Comparison of ENCODE assay signal across 18 cellular contexts in genomic region chr22:44621401-44622146, GRCh38.
"Had no signal": no experiment of that assay in that cellular context is flagged by ENCODE, and none has a peak within 500 bp of the region (broad histone marks: within the 10 kb centered on the region; RNA-seq: fewer than 3 reads in every experiment).

No MANE protein-coding gene starts in this region.

- H3K36me3 Mint-ChIP-seq: activated naive CD4-positive, alpha-beta T cell treated with anti-CD3 and anti-CD28 coated beads, Interleukin-2, amount 10 ng/mL, durations not matched to agents 7 days and 5 days; activated naive CD8-positive, alpha-beta T cell treated with anti-CD3 and anti-CD28 coated beads, Interleukin-2, amount 10 ng/mL, durations not matched to agents 7 days and 5 days; brain; naive thymus-derived CD8-positive, alpha-beta T cell; WTC11 had no signal

- H3K4me3 Mint-ChIP-seq: activated naive CD4-positive, alpha-beta T cell treated with anti-CD3 and anti-CD28 coated beads, Interleukin-2, amount 10 ng/mL, durations not matched to agents 7 days and 5 days; activated naive CD8-positive, alpha-beta T cell treated with anti-CD3 and anti-CD28 coated beads, Interleukin-2, amount 10 ng/mL, durations not matched to agents 7 days and 5 days; WTC11 had no signal

- H3K27ac ChIP-seq: ascending aorta, cardiac muscle cell, dorsolateral prefrontal cortex, left lung, lower lobe of right lung, sigmoid colon, testis, transverse colon had no signal

- H3K4me1 ChIP-seq: ascending aorta, testis had no signal

- H3K27ac Mint-ChIP-seq: activated naive CD8-positive, alpha-beta T cell treated with anti-CD3 and anti-CD28 coated beads, Interleukin-2, amount 10 ng/mL, durations not matched to agents 7 days and 5 days; WTC11 had no signal

- H3K9me3 Mint-ChIP-seq: activated naive CD4-positive, alpha-beta T cell treated with anti-CD3 and anti-CD28 coated beads, Interleukin-2, amount 10 ng/mL, durations not matched to agents 7 days and 5 days; activated naive CD8-positive, alpha-beta T cell treated with anti-CD3 and anti-CD28 coated beads, Interleukin-2, amount 10 ng/mL, durations not matched to agents 7 days and 5 days; naive thymus-derived CD8-positive, alpha-beta T cell; WTC11 had no signal

- ATAC-seq: left lung, lower lobe of right lung had no signal

- H3K27me3 ChIP-seq: ascending aorta, testis had no signal

- H3K36me3 ChIP-seq: ascending aorta, cardiac muscle cell, left lung, lower lobe of right lung, sigmoid colon, transverse colon had no signal

- H3K4me3 ChIP-seq: ascending aorta, cardiac muscle cell, coronary artery, left lung, lower lobe of right lung, sigmoid colon, testis, transverse colon had no signal

- H3K9me3 ChIP-seq: ascending aorta, left lung, lower lobe of right lung, sigmoid colon, testis, transverse colon had no signal

- DNase-seq: activated CD8-positive, alpha-beta memory T cell treated with anti-CD3 and anti-CD28 coated beads, Interleukin-2, amount 50 U/mL, for 4 hours; activated gamma-delta T cell; activated naive CD8-positive, alpha-beta T cell treated with anti-CD3 and anti-CD28 coated beads, Interleukin-2, amount 10 ng/mL, durations not matched to agents 7 days and 5 days; lower lobe of right lung; mesenchymal stem cell; sigmoid colon; small intestine; transverse colon had no signal
